Comparison of ENCODE assay signal across 10 cellular contexts in genomic region chr5:93585753-93586385, GRCh38. TPM values are rescaled to one million over a fixed set of nuclear protein-coding genes. Genes with fewer than 3 reads are reported as not detected.
DNase-seq lines count a peak whose midpoint lies in the region; ATAC-seq lines count a peak whose summit lies in the region.
"Had no signal": no experiment of that assay in that cellular context is flagged by ENCODE, and none has a peak within 500 bp of the region (broad histone marks: within the 10 kb centered on the region; RNA-seq: fewer than 3 reads in every experiment).

No MANE protein-coding gene starts in this region.

- no peak for ATAC-seq in stimulated activated memory B cell treated with anti-CD40 and anti-IgM and Interleukin-4, amounts not matched to agents 10 μg/mL and 1 μg/mL and 100 μg/mL, for 72 hours
- ATAC-seq in HG02885 (IDR thresholded peaks at IDR 0.05; ENCODE audit: poor library complexity, unreplicated experiment): no peak

- H3K4me1 Mint-ChIP-seq in activated CD4-positive, alpha-beta memory T cell treated with anti-CD3 and anti-CD28 coated beads, Interleukin-2, amount 10 ng/mL, durations not matched to agents 7 days and 5 days: peaks cover 24% of the 10 kb centered on the region
- H3K4me1 Mint-ChIP-seq in stimulated activated memory B cell treated with anti-CD40 and anti-IgM and Interleukin-4, amounts not matched to agents 10 μg/mL and 1 μg/mL and 100 μg/mL, for 72 hours: peaks cover 18% of the 10 kb centered on the region

- peak overlapping the region; percentile 66 for H3K4me3 Mint-ChIP-seq in activated CD4-positive, alpha-beta memory T cell treated with anti-CD3 and anti-CD28 coated beads, Interleukin-2, amount 10 ng/mL, durations not matched to agents 7 days and 5 days
- peak overlapping the region; percentile 77 for H3K4me3 Mint-ChIP-seq in stimulated activated memory B cell treated with anti-CD40 and anti-IgM and Interleukin-4, amounts not matched to agents 10 μg/mL and 1 μg/mL and 100 μg/mL, for 72 hours

- DNase-seq in NCI-H2227 (lab: John Stamatoyannopoulos, UW; ENCODE audit: unreplicated experiment): peak; percentile 82
- DNase-seq in NCI-H2227 treated with DMSO at 0.1 percent for 48 hours (lab: John Stamatoyannopoulos, UW): no peak
- no peak for DNase-seq in activated CD4-positive, alpha-beta memory T cell treated with anti-CD3 and anti-CD28 coated beads, Interleukin-2, amount 10 ng/mL, durations not matched to agents 7 days and 5 days
- no peak for DNase-seq in foreskin melanocyte
- no peak for DNase-seq in effector CD8-positive, alpha-beta T cell (lab: John Stamatoyannopoulos, UW)
- DNase-seq: occipital lobe had no signal

- peak overlapping the region; percentile 41; the same call in 1 of the 2 replicates for H3K4me3 ChIP-seq in iPS-18c (ENCODE audit: insufficient read depth, low read depth, low read length)
- H3K4me3 ChIP-seq: BLaER1 had no signal

- H3K27me3 Mint-ChIP-seq in activated CD4-positive, alpha-beta memory T cell treated with anti-CD3 and anti-CD28 coated beads, Interleukin-2, amount 10 ng/mL, durations not matched to agents 7 days and 5 days: peaks cover 53% of the 10 kb centered on the region
- peaks cover 39% of the 10 kb centered on the region for H3K27me3 Mint-ChIP-seq in stimulated activated memory B cell treated with anti-CD40 and anti-IgM and Interleukin-4, amounts not matched to agents 10 μg/mL and 1 μg/mL and 100 μg/mL, for 72 hours

- H3K27ac Mint-ChIP-seq in activated CD4-positive, alpha-beta memory T cell treated with anti-CD3 and anti-CD28 coated beads, Interleukin-2, amount 10 ng/mL, durations not matched to agents 7 days and 5 days: no peak overlapping the region
- no peak overlapping the region for H3K27ac Mint-ChIP-seq in stimulated activated memory B cell treated with anti-CD40 and anti-IgM and Interleukin-4, amounts not matched to agents 10 μg/mL and 1 μg/mL and 100 μg/mL, for 72 hours

- no peaks in the 10 kb centered on the region for H3K9me3 Mint-ChIP-seq in activated CD4-positive, alpha-beta memory T cell treated with anti-CD3 and anti-CD28 coated beads, Interleukin-2, amount 10 ng/mL, durations not matched to agents 7 days and 5 days
- H3K9me3 Mint-ChIP-seq in stimulated activated memory B cell treated with anti-CD40 and anti-IgM and Interleukin-4, amounts not matched to agents 10 μg/mL and 1 μg/mL and 100 μg/mL, for 72 hours: peaks cover 3% of the 10 kb centered on the region

- POLR2A ChIA-PET in activated CD4-positive, alpha-beta memory T cell treated with anti-CD3 and anti-CD28 coated beads, Interleukin-2, amount 10 ng/mL, durations not matched to agents 7 days and 5 days (lab: Charles Lee): interaction anchor here (1.0 kb wide), 1 partner anchor 15 kb away, joined by 3 read pairs; no protein-coding TSS in a partner anchor

- peaks cover 13% of the 10 kb centered on the region for H3K36me3 Mint-ChIP-seq in activated CD4-positive, alpha-beta memory T cell treated with anti-CD3 and anti-CD28 coated beads, Interleukin-2, amount 10 ng/mL, durations not matched to agents 7 days and 5 days (ENCODE audit: low read depth)
- H3K36me3 Mint-ChIP-seq in stimulated activated memory B cell treated with anti-CD40 and anti-IgM and Interleukin-4, amounts not matched to agents 10 μg/mL and 1 μg/mL and 100 μg/mL, for 72 hours: peaks cover 9% of the 10 kb centered on the region

- peaks cover 2% of the 10 kb centered on the region for H3K9me3 ChIP-seq in iPS-18c (ENCODE audit: control insufficient read depth, insufficient read depth, low read length)

- CTCF ChIA-PET in activated CD4-positive, alpha-beta memory T cell treated with anti-CD3 and anti-CD28 coated beads, Interleukin-2, amount 10 ng/mL, durations not matched to agents 7 days and 5 days (lab: Charles Lee): interaction anchor here (0.6 kb wide), 1 partner anchor 22 kb away, joined by 3 read pairs; no protein-coding TSS in a partner anchor

RNA-seq across cellular contexts. Expression of gene NR2F1, which starts 2.8 kb away (rescaled TPM):
- not detected for total RNA-seq in activated CD4-positive, alpha-beta memory T cell treated with anti-CD3 and anti-CD28 coated beads, Interleukin-2, amount 10 ng/mL, durations not matched to agents 7 days and 5 days

RNA-seq across cellular contexts. Expression of gene NR2F1-AS1, which starts 4.8 kb away (rescaled TPM):
- total RNA-seq in activated CD4-positive, alpha-beta memory T cell treated with anti-CD3 and anti-CD28 coated beads, Interleukin-2, amount 10 ng/mL, durations not matched to agents 7 days and 5 days: not detected
